ENCODE assay signal across 18 cellular contexts in the genomic region with DNA sequence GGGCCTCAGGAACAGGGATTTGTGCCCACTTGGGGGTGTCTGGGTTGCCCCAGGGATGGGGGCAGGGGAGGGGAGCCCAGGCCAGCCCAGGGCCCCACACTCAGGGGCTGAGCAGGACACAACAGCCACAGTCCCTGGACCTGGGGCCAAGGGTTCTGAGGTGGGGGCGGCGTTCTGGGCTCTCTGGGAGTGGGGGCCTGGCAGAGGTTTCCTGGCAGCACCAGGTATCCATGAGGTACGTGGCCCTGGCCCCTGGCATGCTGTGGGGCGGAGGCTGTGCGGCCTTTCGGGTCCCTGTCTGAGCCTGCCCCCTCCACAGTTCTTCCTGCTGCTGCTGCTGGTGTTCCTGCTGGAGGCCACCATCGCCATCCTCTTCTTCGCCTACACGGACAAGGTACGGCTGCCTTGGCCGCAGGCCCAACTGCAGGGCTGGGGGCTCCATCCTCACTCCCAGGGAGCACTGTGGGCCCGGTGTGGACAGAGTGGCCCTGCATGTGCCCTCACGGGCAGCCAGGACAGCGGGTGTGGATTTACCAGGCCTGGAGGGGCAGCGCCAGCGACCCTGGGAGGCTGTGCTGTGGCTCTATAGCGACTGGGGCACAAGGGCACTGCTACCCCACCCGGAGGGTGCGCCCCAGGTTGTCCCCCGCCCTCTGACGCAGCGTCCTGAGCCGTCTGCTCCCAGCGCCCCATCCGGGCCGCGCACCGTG.
"Had no signal": no experiment of that assay in that cellular context is flagged by ENCODE, and none has a peak within 500 bp of the region (broad histone marks: within the 10 kb centered on the region; RNA-seq: fewer than 3 reads in every experiment).

No MANE protein-coding gene starts in this region.

- H3K9ac ChIP-seq: neural progenitor cell had no signal

- H3K27me3 ChIP-seq: cardiac muscle cell, left lung, neural progenitor cell, right atrium auricular region, stomach had no signal

- H3K4me3 ChIP-seq: cardiac muscle cell, left lung, neural progenitor cell, prostate gland, right atrium auricular region, stomach had no signal

- DNase-seq: activated CD4-positive, alpha-beta T cell treated with anti-CD3 and anti-CD28 coated beads, Interleukin-2, amount 50 U/mL, for 4 hours; activated gamma-delta T cell treated with Interleukin-2 at 50 U/mL for 16 hours; activated T-cell treated with anti-CD3 and anti-CD28 coated beads, Interleukin-2, amount 50 U/mL, for 72 hours; foreskin melanocyte; hypothalamus; left lung; midbrain; stimulated activated CD4-positive, alpha-beta T cell treated with anti-CD3 and anti-CD28 coated beads, Interleukin-2, amount 100 ng/mL, for 24 hours; stomach; T-helper 2 cell had no signal

- H3K4me2 ChIP-seq: neural progenitor cell had no signal

- H3K36me3 Mint-ChIP-seq: activated naive CD8-positive, alpha-beta T cell; neural progenitor cell; type B pancreatic cell had no signal

- H3K27ac ChIP-seq: epithelial cell of prostate, left lung, neural progenitor cell, prostate gland, right atrium auricular region, stomach, VCaP had no signal

- H3K27ac Mint-ChIP-seq: activated naive CD8-positive, alpha-beta T cell; activated T-cell treated with anti-CD3 and anti-CD28 coated beads, Interleukin-2, amount 50 U/mL, for 72 hours; type B pancreatic cell had no signal

- H3K27me3 Mint-ChIP-seq: activated naive CD8-positive, alpha-beta T cell; type B pancreatic cell had no signal

- H3K9me3 Mint-ChIP-seq: activated T-cell treated with anti-CD3 and anti-CD28 coated beads, Interleukin-2, amount 50 U/mL, for 72 hours; neural progenitor cell; type B pancreatic cell had no signal

- H2AFZ ChIP-seq: neural progenitor cell had no signal

- H3K9me3 ChIP-seq: left lung, prostate gland, right atrium auricular region, stomach had no signal

- ATAC-seq: left lung had no signal

- H3K4me3 Mint-ChIP-seq: activated naive CD8-positive, alpha-beta T cell; activated T-cell treated with anti-CD3 and anti-CD28 coated beads, Interleukin-2, amount 50 U/mL, for 72 hours; neural progenitor cell; type B pancreatic cell had no signal

- H3K4me1 ChIP-seq: prostate gland had no signal

- H3K36me3 ChIP-seq: neural progenitor cell, prostate gland had no signal
